ENCODE assay signal across 15 cellular contexts in the genomic region with DNA sequence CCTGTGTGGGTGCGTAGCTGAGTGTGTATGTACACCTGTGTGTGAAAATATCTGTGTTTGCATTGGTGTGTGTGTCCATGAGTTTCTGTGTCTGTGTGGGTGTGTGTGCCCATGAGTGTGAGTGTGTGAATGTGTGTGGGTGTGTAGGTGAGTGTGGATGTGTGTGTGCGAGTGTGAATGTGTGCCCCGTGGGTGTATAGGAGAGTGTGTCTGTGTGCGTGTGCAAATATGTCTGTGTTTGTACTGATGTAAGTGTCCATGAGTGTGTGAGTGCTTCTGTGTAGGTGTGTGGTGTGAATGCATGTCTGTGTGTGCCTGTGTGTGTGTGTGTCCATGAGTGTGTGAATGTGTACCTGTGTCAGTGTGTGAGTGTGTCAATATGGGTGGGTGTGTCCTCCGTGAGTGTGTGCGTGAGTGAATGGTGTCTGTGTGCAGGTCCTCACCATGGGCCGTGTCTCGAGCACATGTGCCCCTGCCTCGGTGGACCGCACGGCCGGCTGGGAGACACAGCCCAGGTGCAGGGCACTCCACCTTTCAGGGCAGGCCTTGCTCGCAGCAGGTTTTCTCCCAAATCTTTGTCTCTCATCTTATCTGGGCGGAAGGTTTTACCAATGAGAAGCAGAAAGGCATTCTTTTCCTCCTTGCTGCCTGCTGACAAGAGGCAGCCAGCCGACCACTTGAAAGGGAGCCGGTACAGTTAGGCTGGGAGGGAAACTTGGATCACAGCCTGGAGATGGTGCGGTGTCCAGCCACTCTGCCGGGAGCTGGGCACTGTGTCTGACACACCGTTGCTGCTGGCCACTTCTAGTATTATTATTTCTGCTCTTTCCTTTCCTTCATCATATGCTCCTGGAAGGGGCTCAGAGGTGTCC.
A peak's percentile ranks its signal among the peaks of the same experiment; 100 is the strongest.
DNase-seq lines count a peak whose midpoint lies in the region; ATAC-seq, FAIRE-seq and TF ChIP-seq lines count a peak whose summit lies in the region.
"Had no signal": no experiment of that assay in that cellular context is flagged by ENCODE, and none has a peak within 500 bp of the region (broad histone marks: within the 10 kb centered on the region; RNA-seq: fewer than 3 reads in every experiment).

No MANE protein-coding gene starts in this region.

- ATAC-seq in PC-3 = no peak
- no peak for ATAC-seq in activated naive CD8-positive, alpha-beta T cell treated with anti-CD3 and anti-CD28 coated beads, Interleukin-2, amount 50 U/mL, for 24 hours
- ATAC-seq: naive thymus-derived CD4-positive, alpha-beta T cell had no signal

- no peaks in the 10 kb centered on the region for H3K79me2 ChIP-seq in PC-3 (ENCODE audit: low read length)
- H3K79me2 ChIP-seq in neural progenitor cell (ENCODE audit: low read depth) = no peaks in the 10 kb centered on the region

- H2AFZ ChIP-seq in PC-3 (ENCODE audit: low read length) = no peak overlapping the region
- H2AFZ ChIP-seq in neural progenitor cell (replicated peaks) = no peak overlapping the region

- peaks cover 66% of the 10 kb centered on the region for H3K4me1 Mint-ChIP-seq in neural progenitor cell
- peaks cover 11% of the 10 kb centered on the region for H3K4me1 Mint-ChIP-seq in activated naive CD8-positive, alpha-beta T cell treated with anti-CD3 and anti-CD28 coated beads, Interleukin-2, amount 50 U/mL, for 24 hours

- H3K27ac ChIP-seq in PC-3 (ENCODE audit: low read length) (no peak overlapping the region), neural progenitor cell (no peak overlapping the region)

- H3K36me3 ChIP-seq in PC-3 (ENCODE audit: low read depth, low read length) (no peaks in the 10 kb centered on the region), neural progenitor cell (no peaks in the 10 kb centered on the region)

- no peaks in the 10 kb centered on the region for H4K20me1 ChIP-seq in PC-3 (ENCODE audit: low read length)
- H4K20me1 ChIP-seq in neural progenitor cell (ENCODE audit: low read depth) = no peaks in the 10 kb centered on the region

- peaks cover 18% of the 10 kb centered on the region for H3K4me1 ChIP-seq in PC-3 (ENCODE audit: insufficient read depth, low read length)
- peaks cover 23% of the 10 kb centered on the region for H3K4me1 ChIP-seq in neural progenitor cell

- DNase-seq in GM12891 (ENCODE audit: insufficient read length, low spot score) (no peak), PC-3 (peak; percentile 16), fibroblast of peridontal ligament (ENCODE audit: extremely low read depth) (peak; percentile 22), neural progenitor cell (ENCODE audit: low spot score) (peak; percentile 61), DMS53 (lab: John Stamatoyannopoulos, UW) (no peak), NCI-H446 treated with DMSO at 0.1 percent for 48 hours (lab: John Stamatoyannopoulos, UW) (no peak), NOMO-1 treated with dmso at 0.1 percent for 144 hours (lab: John Stamatoyannopoulos, UW; ENCODE audit: unreplicated experiment) (no peak)
- DNase-seq in activated naive CD8-positive, alpha-beta T cell treated with anti-CD3 and anti-CD28 coated beads, Interleukin-2, amount 50 U/mL, for 24 hours = no peak
- DNase-seq: activated CD4-positive, alpha-beta T cell treated with anti-CD3 and anti-CD28 coated beads, Interleukin-2, amount 50 U/mL, for 48 hours; naive thymus-derived CD4-positive, alpha-beta T cell; NCI-H1105; NK-92 treated with Interleukin-12 subunit alpha and Interleukin-12 subunit beta, amount 100 ng/mL, for 24 hours; SW 1271 had no signal

- H3K27me3 Mint-ChIP-seq in neural progenitor cell (ENCODE audit: insufficient read depth, low read depth) = peaks cover 24% of the 10 kb centered on the region
- peaks cover 3% of the 10 kb centered on the region for H3K27me3 Mint-ChIP-seq in activated naive CD8-positive, alpha-beta T cell treated with anti-CD3 and anti-CD28 coated beads, Interleukin-2, amount 50 U/mL, for 24 hours

- peak overlapping the region; percentile 23 for H3K4me3 Mint-ChIP-seq in neural progenitor cell
- no peak overlapping the region for H3K4me3 Mint-ChIP-seq in activated naive CD8-positive, alpha-beta T cell treated with anti-CD3 and anti-CD28 coated beads, Interleukin-2, amount 50 U/mL, for 24 hours
- H3K4me3 Mint-ChIP-seq: naive thymus-derived CD4-positive, alpha-beta T cell had no signal

- TF ChIP-seq CTCF in PC-3 (conservative IDR thresholded peaks at IDR 0.05; ENCODE audit: low read depth, low read length) (no peak), neural progenitor cell (IDR thresholded peaks at IDR 0.05) (no peak)

- BruUV-seq in PC-3 (replicated peaks; lab: Mats Ljungman, UMichigan) = no TSS peak

- H3K27me3 ChIP-seq in PC-3 (ENCODE audit: low read length) = no peaks in the 10 kb centered on the region
- H3K27me3 ChIP-seq in neural progenitor cell = peaks cover 5% of the 10 kb centered on the region

- peak overlapping the region; percentile 89 for H3K27ac Mint-ChIP-seq in neural progenitor cell
- no peak overlapping the region for H3K27ac Mint-ChIP-seq in activated naive CD8-positive, alpha-beta T cell treated with anti-CD3 and anti-CD28 coated beads, Interleukin-2, amount 50 U/mL, for 24 hours

- peaks cover 6% of the 10 kb centered on the region for H3F3A ChIP-seq in PC-3 (ENCODE audit: low read length, unreplicated experiment)
- peaks cover 7% of the 10 kb centered on the region for H3F3A ChIP-seq in neural progenitor cell (ENCODE audit: low read depth)

- no peak overlapping the region for H3K4me2 ChIP-seq in PC-3 (ENCODE audit: low read length)
- H3K4me2 ChIP-seq in neural progenitor cell = peak overlapping the region; percentile 36

- H3K36me3 Mint-ChIP-seq in neural progenitor cell = no peaks in the 10 kb centered on the region
- no peaks in the 10 kb centered on the region for H3K36me3 Mint-ChIP-seq in activated naive CD8-positive, alpha-beta T cell treated with anti-CD3 and anti-CD28 coated beads, Interleukin-2, amount 50 U/mL, for 24 hours (ENCODE audit: low read depth)
- H3K36me3 Mint-ChIP-seq: naive thymus-derived CD4-positive, alpha-beta T cell had no signal

- no peaks in the 10 kb centered on the region for H3K9me3 Mint-ChIP-seq in neural progenitor cell
- H3K9me3 Mint-ChIP-seq in activated naive CD8-positive, alpha-beta T cell treated with anti-CD3 and anti-CD28 coated beads, Interleukin-2, amount 50 U/mL, for 24 hours = no peaks in the 10 kb centered on the region

- FAIRE-seq in GM12891 (lab: Jason Lieb, UNC) = peak; percentile 28
- FAIRE-seq: D721Med, endothelial cell of umbilical vein had no signal

- H3K9me3 ChIP-seq in PC-3 (ENCODE audit: low read length) = no peaks in the 10 kb centered on the region
- no peaks in the 10 kb centered on the region for H3K9me3 ChIP-seq in neural progenitor cell (ENCODE audit: low read depth)

- CTCF ChIA-PET in PC-3 (lab: Charles Lee) = no interaction called here

- H3K4me3 ChIP-seq in PC-3 (ENCODE audit: low read length) (no peak overlapping the region), neural progenitor cell (no peak overlapping the region)

- TF ChIP-seq POLR2A in GM12891 (IDR thresholded peaks at IDR 0.05; ENCODE audit: low read depth, low read length) = no peak

- intact Hi-C loops in PC-3 (cut with micrococcal nuclease) = no loop called here

- H3K9ac ChIP-seq in PC-3 (ENCODE audit: low read length) = no peak overlapping the region
- H3K9ac ChIP-seq in neural progenitor cell = no peak overlapping the region

- POLR2A ChIA-PET in PC-3 (lab: Charles Lee; ENCODE audit: unreplicated experiment) = no interaction called here

- no peaks in the 10 kb centered on the region for H3K9me2 ChIP-seq in PC-3 (replicated peaks; ENCODE audit: low read length)

TF ChIP-seq in GM12891, 5 proteins besides CTCF, POLR2A, EP300 and RAD21:
- TF ChIP-seq POU2F2 (IDR thresholded peaks at IDR 0.05; ENCODE audit: low read depth, low read length) (no peak), SPI1 (IDR thresholded peaks at IDR 0.05; ENCODE audit: low read depth, low read length) (no peak), PAX5 (IDR thresholded peaks at IDR 0.05; ENCODE audit: insufficient read depth, low read length, severe bottlenecking) (no peak), TAF1 (IDR thresholded peaks at IDR 0.05; ENCODE audit: low read depth, low read length) (no peak), POLR2AphosphoS5 (IDR thresholded peaks at IDR 0.05; ENCODE audit: low read depth, low read length) (no peak)

Comparison
In these comparisons a context has a peak if more than half of its experiments do, and no peak if none do; other contexts are left out.
1. DNase-seq: peak in PC-3 (single experiment), fibroblast of peridontal ligament (single experiment) and neural progenitor cell (single experiment); none in GM12891 (single experiment), DMS53 (single experiment), NCI-H446 treated with DMSO at 0.1 percent for 48 hours (single experiment), activated naive CD8-positive, alpha-beta T cell treated with anti-CD3 and anti-CD28 coated beads, Interleukin-2, amount 50 U/mL, for 24 hours (single experiment) and NOMO-1 treated with dmso at 0.1 percent for 144 hours (single experiment).